ENCODE assay signal across 8 cellular contexts in genomic region chr2:188369365-188369764, GRCh38.
DNase-seq lines count a peak whose midpoint lies in the region; ATAC-seq and TF ChIP-seq lines count a peak whose summit lies in the region.

No MANE protein-coding gene starts in this region.

- no peak overlapping the region for H3K9ac ChIP-seq in SK-N-SH

- H3K4me1 ChIP-seq in SK-N-SH (ENCODE audit: control insufficient read depth in 1 of 2, insufficient read depth in 2 of 2, low read depth in 1 of 2, low read length in 1 of 2) (peaks cover 0 to 16% of the 10 kb centered on the region in 2 experiments; a peak in 3 of 4 replicates), foreskin keratinocyte (no peaks in the 10 kb centered on the region), psoas muscle (no peaks in the 10 kb centered on the region), ovary (ENCODE audit: insufficient read depth) (peaks cover 1% of the 10 kb centered on the region)

- H4K20me1 ChIP-seq in SK-N-SH (ENCODE audit: insufficient read depth): peaks cover 5% of the 10 kb centered on the region

- H3F3A ChIP-seq in SK-N-SH (replicated peaks; ENCODE audit: insufficient read depth): no peaks in the 10 kb centered on the region

- WGBS in SK-N-SH (ENCODE audit: low lambda C conversion rate): 73% methylated on average over 3 of the region's 3 CpGs
- 28 to 49% (median 31%) methylated on average over 3 of the region's 3 CpGs for WGBS in psoas muscle, 3 donors
- WGBS in ovary, 3 donors: 70 to 74% (median 73%) methylated on average over 3 of the region's 3 CpGs

- H3K27me3 ChIP-seq in SK-N-SH (ENCODE audit: insufficient read depth) (no peaks in the 10 kb centered on the region), foreskin keratinocyte (no peaks in the 10 kb centered on the region), psoas muscle (ENCODE audit: insufficient read depth in 3 of 3, low read length in 2 of 3) (no peaks in the 10 kb centered on the region), ovary (no peaks in the 10 kb centered on the region)

- H3K27ac ChIP-seq in SK-N-SH (ENCODE audit: low read depth in 2 of 2, low read length in 1 of 2): no peak overlapping the region
- H3K27ac ChIP-seq in foreskin keratinocyte: no peak overlapping the region
- H3K27ac ChIP-seq in psoas muscle: no peak overlapping the region
- H3K27ac ChIP-seq in ovary: no peak overlapping the region

- H3K9me3 ChIP-seq in SK-N-SH: no peaks in the 10 kb centered on the region
- H3K9me3 ChIP-seq in psoas muscle: no peaks in the 10 kb centered on the region
- no peaks in the 10 kb centered on the region for H3K9me3 ChIP-seq in ovary

- ATAC-seq in GM21529 (IDR thresholded peaks at IDR 0.05; ENCODE audit: unreplicated experiment): peak; percentile 83
- peak; percentile 89 for ATAC-seq in foreskin keratinocyte
- ATAC-seq in psoas muscle: peak; percentile 66 to 93 (median 74)

- no peak for TF ChIP-seq POLR2A in ovary (IDR thresholded peaks at IDR 0.05)

- H3K4me3 ChIP-seq in SK-N-SH (ENCODE audit: low read depth in 2 of 2, low read length in 1 of 2) (no peak overlapping the region; a peak in 1 of 4 replicates), psoas muscle (no peak overlapping the region), ovary (no peak overlapping the region)

- DNase-seq in NCI-H345 (lab: John Stamatoyannopoulos, UW) (peak; percentile 25), NCI-H345 treated with DMSO at 0.1 percent for 48 hours (lab: John Stamatoyannopoulos, UW; ENCODE audit: unreplicated experiment) (no peak), HPDE6-E6E7 (ENCODE audit: extremely low spot score) (peak; percentile 54), SK-N-SH (peak; percentile 18), foreskin keratinocyte (peak; percentile 10 to 43), psoas muscle (no peak), ovary (no peak)

- POLR2A ChIA-PET in SK-N-SH (lab: Yijun Ruan, JAX): interaction anchor here (1.0 kb wide), 1 partner anchor 77 kb away, joined by 4 read pairs; the partner anchor contains the start of gene GULP1

- peaks cover 57% of the 10 kb centered on the region for H3K79me2 ChIP-seq in SK-N-SH (ENCODE audit: insufficient read depth)

- CTCF ChIA-PET in SK-N-SH (lab: Yijun Ruan, JAX): interaction anchor here (0.6 to 1.9 kb wide), 5 partner anchors 8 to 426 kb away, joined by 3 to 5 read pairs (median 3); no protein-coding TSS in a partner anchor

- no peak for TF ChIP-seq EP300 in SK-N-SH (IDR thresholded peaks at IDR 0.05; ENCODE audit: borderline replicate concordance in 1 of 2, low read depth in 1 of 2, low read length in 1 of 2)
- no peak for TF ChIP-seq EP300 in ovary (IDR thresholded peaks at IDR 0.05)

- intact Hi-C loops in psoas muscle (cut with DNase I): loop anchor here in 1 of 2 donors (5.0 kb wide), 1 partner anchor 77 kb away; the partner anchor contains the start of gene GULP1
- intact Hi-C loops in ovary (cut with DNase I): no loop called here

- no peak overlapping the region for H2AFZ ChIP-seq in SK-N-SH (ENCODE audit: low read depth)

- peak; percentile 61 for TF ChIP-seq CTCF in SK-N-SH (IDR thresholded peaks at IDR 0.05)
- TF ChIP-seq CTCF in foreskin keratinocyte (conservative IDR thresholded peaks at IDR 0.05): peak; percentile 72
- peak; percentile 77 for TF ChIP-seq CTCF in psoas muscle (IDR thresholded peaks at IDR 0.05)
- TF ChIP-seq CTCF in ovary (IDR thresholded peaks at IDR 0.05): no peak

- H3K9me2 ChIP-seq in SK-N-SH: no peaks in the 10 kb centered on the region

- peak; percentile 65 for TF ChIP-seq RAD21 in SK-N-SH (IDR thresholded peaks at IDR 0.05; ENCODE audit: low read length)

- H3K36me3 ChIP-seq in SK-N-SH (replicated peaks in 1 of 2; ENCODE audit: control insufficient read depth in 1 of 2, insufficient read depth in 2 of 2, low read length in 1 of 2) (peaks cover 0 to 6% of the 10 kb centered on the region in 2 experiments), psoas muscle (ENCODE audit: insufficient read depth in 1 of 2, low read depth in 1 of 2) (no peaks in the 10 kb centered on the region), ovary (no peaks in the 10 kb centered on the region)

- no peak overlapping the region for H3K4me2 ChIP-seq in SK-N-SH

TF ChIP-seq in SK-N-SH, 30 proteins besides CTCF, POLR2A, EP300 and RAD21:
- TF ChIP-seq POLR2AphosphoS5 (IDR thresholded peaks at IDR 0.05; ENCODE audit: low read depth, low read length) (no peak), SMC3 (IDR thresholded peaks at IDR 0.05; ENCODE audit: low read depth, low read length) (peak; percentile 54)

Comparison
In these comparisons a context has a peak if more than half of its experiments do, and no peak if none do; other contexts are left out.
1. DNase-seq: peak in NCI-H345 (single experiment), HPDE6-E6E7 (single experiment), SK-N-SH (single experiment) and foreskin keratinocyte (2 of 2); none in NCI-H345 treated with DMSO at 0.1 percent for 48 hours (single experiment), psoas muscle (0 of 2) and ovary (0 of 5).
2. CTCF ChIP-seq: peak in SK-N-SH (single experiment), foreskin keratinocyte (single experiment) and psoas muscle (single experiment); none in ovary (0 of 3).
3. Peak in every context shown above with its lines, with median percentiles within 50 percentile points of each other: ATAC-seq.